In the genomic region with DNA sequence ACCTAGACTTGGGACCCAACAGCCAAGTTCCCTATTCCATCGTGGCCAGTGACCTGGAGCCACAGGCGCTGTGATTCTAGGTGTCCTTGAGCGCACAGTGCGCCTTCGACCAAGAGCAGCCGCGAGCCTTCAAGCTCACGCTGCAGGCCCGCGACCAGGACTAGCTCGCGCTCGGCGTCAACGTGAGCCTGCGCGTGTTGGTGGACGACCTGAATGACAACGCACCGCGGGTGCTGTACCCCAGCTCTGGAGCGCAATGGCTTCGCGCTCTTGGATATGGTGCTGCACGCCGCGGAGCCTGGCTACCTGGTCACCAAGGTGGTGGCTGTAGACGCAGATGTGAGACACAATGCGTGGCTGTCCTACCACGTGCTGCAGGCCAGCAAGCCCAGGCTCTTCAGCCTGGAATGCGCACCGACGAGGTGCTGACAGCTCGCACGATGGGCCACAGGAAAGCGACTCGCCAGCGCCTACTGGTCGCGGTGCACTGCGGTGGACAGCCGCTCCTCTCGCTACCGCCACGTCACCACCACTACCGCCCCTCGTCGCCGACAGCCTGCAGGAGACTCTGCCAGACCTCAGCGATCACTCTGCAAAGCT, we compare ENCODE assay signal across 24 cellular contexts.
"Had no signal": no experiment of that assay in that cellular context is flagged by ENCODE, and none has a peak within 500 bp of the region (broad histone marks: within the 10 kb centered on the region; RNA-seq: fewer than 3 reads in every experiment).

No MANE protein-coding gene starts in this region.

- H3K9me3 ChIP-seq: colonic mucosa, right lobe of liver had no signal

- FAIRE-seq: bronchial epithelial cell, kidney had no signal

- H3K4me1 ChIP-seq: colonic mucosa, gastroesophageal sphincter, right lobe of liver, upper lobe of left lung had no signal

- ATAC-seq: gastroesophageal sphincter; mucosa of descending colon; right lobe of liver; stimulated activated naive CD8-positive, alpha-beta T cell treated with anti-CD3 and anti-CD28 coated beads, Interleukin-15, Interleukin-2, amounts not matched to agents 100 U/mL and 50 U/mL, for 24 hours had no signal

- H3K27me3 ChIP-seq: colonic mucosa, dorsolateral prefrontal cortex, gastroesophageal sphincter, right lobe of liver, upper lobe of left lung had no signal

- H3K36me3 ChIP-seq: colonic mucosa, right lobe of liver, upper lobe of left lung had no signal

- H3K27ac ChIP-seq: colonic mucosa, dorsolateral prefrontal cortex, gastroesophageal sphincter, right lobe of liver, upper lobe of left lung had no signal

- DNase-seq: activated CD4-positive, alpha-beta T cell treated with anti-CD3 and anti-CD28 coated beads for 4 hours; activated CD4-positive, alpha-beta T cell treated with anti-CD3 and anti-CD28 coated beads, Interleukin-2, amount 50 U/mL, for 48 hours; activated CD4-positive, CD25-positive, alpha-beta regulatory T cell; activated CD8-positive, alpha-beta memory T cell treated with anti-CD3 and anti-CD28 coated beads for 24 hours; activated effector memory CD4-positive, alpha-beta T cell treated with Interleukin-2 at 50 U/mL for 16 hours; activated naive CD4-positive, alpha-beta T cell treated with Interleukin-2 at 50 U/mL for 16 hours; anterior cingulate cortex; colonic mucosa; dorsolateral prefrontal cortex; effector memory CD4-positive, alpha-beta T cell; erythroblast; hypothalamus; immature natural killer cell; kidney; mucosa of descending colon; right lobe of liver; stimulated activated CD4-positive, alpha-beta T cell treated with anti-CD3 and anti-CD28 coated beads, Interleukin-12 subunit alpha, Interleukin-12 subunit beta, amount 100 ng/mL, for 4 hours; stimulated activated CD4-positive, alpha-beta T cell treated with anti-CD3 and anti-CD28 coated beads, Interleukin-4, amount 100 ng/mL, for 1 hour; stimulated activated naive CD8-positive, alpha-beta T cell treated with anti-CD3 and anti-CD28 coated beads, Interleukin-15, Interleukin-2, amounts not matched to agents 100 U/mL and 50 U/mL, for 24 hours; T-helper 1 cell had no signal

- H3K4me3 ChIP-seq: colonic mucosa, dorsolateral prefrontal cortex, gastroesophageal sphincter, lung, mucosa of descending colon, right lobe of liver, upper lobe of left lung had no signal
